21 cellular contexts compared by ENCODE assay signal in the genomic region with DNA sequence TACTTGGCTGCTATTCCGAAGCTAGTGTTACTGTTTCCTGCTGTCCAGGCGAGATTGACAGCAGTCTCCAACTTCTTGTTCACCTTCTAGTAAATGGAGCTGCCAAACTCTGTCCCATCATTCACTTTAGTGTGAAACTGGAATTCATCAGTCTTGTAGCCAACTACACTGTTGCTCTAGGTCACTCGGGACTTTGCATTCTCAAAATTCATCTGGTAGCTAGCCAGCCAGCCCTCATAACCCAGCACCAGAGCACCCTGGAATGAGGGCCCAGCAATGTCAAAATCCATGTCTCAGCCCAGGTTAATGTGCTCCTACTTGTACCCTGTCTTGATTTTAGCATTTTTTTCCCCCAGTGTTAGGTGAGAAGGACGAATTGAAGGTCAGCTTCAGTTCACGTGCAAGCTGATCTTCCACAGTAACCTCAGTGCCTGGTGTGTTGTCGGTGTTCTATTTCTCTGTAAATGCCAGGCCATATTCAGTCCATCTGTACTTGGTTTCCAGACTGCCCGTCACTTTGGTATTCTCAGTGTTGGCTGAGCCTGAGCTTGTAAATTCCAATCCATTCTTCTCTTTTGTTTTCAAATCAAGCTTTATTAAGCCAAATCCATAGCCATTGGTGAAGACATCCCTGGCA. TPM values are rescaled to one million over a fixed set of nuclear protein-coding genes. Genes with fewer than 3 reads are reported as not detected.
"Had no signal": no experiment of that assay in that cellular context is flagged by ENCODE, and none has a peak within 500 bp of the region (broad histone marks: within the 10 kb centered on the region; RNA-seq: fewer than 3 reads in every experiment).

No MANE protein-coding gene starts in this region.

- H3K27ac ChIP-seq: prostate gland, tibial nerve, vagina had no signal

- H3K36me3 ChIP-seq: prostate gland had no signal

- DNase-seq: activated CD4-positive, alpha-beta T cell treated with anti-CD3 and anti-CD28 coated beads for 48 hours; activated CD8-positive, alpha-beta memory T cell treated with anti-CD3 and anti-CD28 coated beads, Interleukin-2, amount 50 U/mL, for 4 hours; activated CD8-positive, alpha-beta T cell treated with anti-CD3 and anti-CD28 coated beads, Interleukin-2, amount 10 ng/mL, durations not matched to agents 7 days and 5 days; activated gamma-delta T cell treated with Interleukin-2 at 50 U/mL for 16 hours; activated T-cell treated with anti-CD3 and anti-CD28 coated beads, Interleukin-2, amount 50 U/mL, for 48 hours; amygdala; cerebellar nuclear complex; effector CD8-positive, alpha-beta T cell; mesenchymal stem cell; occipital lobe; T-helper 17 cell had no signal

- H3K4me3 Mint-ChIP-seq: activated CD8-positive, alpha-beta T cell treated with anti-CD3 and anti-CD28 coated beads, Interleukin-2, amount 10 ng/mL, durations not matched to agents 7 days and 5 days; activated naive CD8-positive, alpha-beta T cell; brain; natural killer cell treated with Interleukin-12 subunit alpha and Interleukin-12 subunit beta and Interleukin-15 and Interleukin-18, amount 100 ng/mL, for 72 hours; stimulated activated effector memory CD8-positive, alpha-beta T cell treated with anti-CD3 and anti-CD28 coated beads, Interleukin-12 subunit alpha, Interleukin-12 subunit beta, amount 100 ng/mL, for 72 hours; T-helper 17 cell had no signal

- H3K27me3 ChIP-seq: tibial nerve, vagina had no signal

- FAIRE-seq: frontal cortex, keratinocyte had no signal

- H3K27ac Mint-ChIP-seq: activated CD8-positive, alpha-beta T cell treated with anti-CD3 and anti-CD28 coated beads, Interleukin-2, amount 10 ng/mL, durations not matched to agents 7 days and 5 days; activated naive CD8-positive, alpha-beta T cell; natural killer cell treated with Interleukin-12 subunit alpha and Interleukin-12 subunit beta and Interleukin-15 and Interleukin-18, amount 100 ng/mL, for 72 hours; stimulated activated effector memory CD8-positive, alpha-beta T cell treated with anti-CD3 and anti-CD28 coated beads, Interleukin-12 subunit alpha, Interleukin-12 subunit beta, amount 100 ng/mL, for 72 hours; T-helper 17 cell had no signal

- H3K4me1 Mint-ChIP-seq: brain had no signal

- H3K9me3 Mint-ChIP-seq: stimulated activated effector memory CD8-positive, alpha-beta T cell treated with anti-CD3 and anti-CD28 coated beads, Interleukin-12 subunit alpha, Interleukin-12 subunit beta, amount 100 ng/mL, for 72 hours had no signal

- H3K27me3 Mint-ChIP-seq: activated naive CD8-positive, alpha-beta T cell; brain; natural killer cell treated with Interleukin-12 subunit alpha and Interleukin-12 subunit beta and Interleukin-15 and Interleukin-18, amount 100 ng/mL, for 72 hours; T-helper 17 cell had no signal

- H3K9me3 ChIP-seq: prostate gland, vagina had no signal

- H3K4me3 ChIP-seq: prostate gland, tibial nerve, vagina had no signal

- H3K4me1 ChIP-seq: prostate gland, vagina had no signal

- ATAC-seq: activated CD8-positive, alpha-beta T cell treated with anti-CD3 and anti-CD28 coated beads, Interleukin-2, amount 10 ng/mL, durations not matched to agents 7 days and 5 days; natural killer cell treated with Interleukin-12 subunit alpha and Interleukin-12 subunit beta and Interleukin-15 and Interleukin-18, amount 100 ng/mL, for 72 hours; stimulated activated effector memory CD8-positive, alpha-beta T cell treated with anti-CD3 and anti-CD28 coated beads, Interleukin-12 subunit alpha, Interleukin-12 subunit beta, amount 100 ng/mL, for 72 hours; T-helper 17 cell had no signal

RNA-seq across cellular contexts. Expression of a gene that starts 40.4 kb away (rescaled TPM):
- total RNA-seq: activated CD8-positive, alpha-beta T cell treated with anti-CD3 and anti-CD28 coated beads, Interleukin-2, amount 10 ng/mL, durations not matched to agents 7 days and 5 days; fibroblast of lung; frontal cortex; natural killer cell treated with Interleukin-12 subunit alpha and Interleukin-12 subunit beta and Interleukin-15 and Interleukin-18, amount 100 ng/mL, for 72 hours; occipital lobe; T-helper 17 cell; vagina had no signal
- polyA plus RNA-seq: fibroblast of lung, keratinocyte had no signal
